ENCODE assay signal across 9 cellular contexts in genomic region chr13:101623469-101624209, GRCh38.
DNase-seq lines count a peak whose midpoint lies in the region; ATAC-seq and TF ChIP-seq lines count a peak whose summit lies in the region.
"Had no signal": no experiment of that assay in that cellular context is flagged by ENCODE, and none has a peak within 500 bp of the region (broad histone marks: within the 10 kb centered on the region; RNA-seq: fewer than 3 reads in every experiment).

No MANE protein-coding gene starts in this region.

- H3K9me3 ChIP-seq in ascending aorta (no peaks in the 10 kb centered on the region), psoas muscle (no peaks in the 10 kb centered on the region)

- peaks cover 3% of the 10 kb centered on the region for H3K27me3 Mint-ChIP-seq in stimulated activated naive CD8-positive, alpha-beta T cell treated with anti-CD3 and anti-CD28 coated beads, Interleukin-15, Interleukin-2, amounts not matched to agents 100 ng/mL and 50 ng/mL, for 24 hours

- ATAC-seq in stimulated activated naive CD8-positive, alpha-beta T cell treated with anti-CD3 and anti-CD28 coated beads, Interleukin-15, Interleukin-2, amounts not matched to agents 100 U/mL and 50 U/mL, for 24 hours = no peak
- ATAC-seq in psoas muscle = no peak

- H3K27me3 ChIP-seq in ascending aorta (no peaks in the 10 kb centered on the region), psoas muscle (ENCODE audit: insufficient read depth in 3 of 3, low read length in 2 of 3) (no peaks in the 10 kb centered on the region)

- H3K4me1 ChIP-seq in ascending aorta (peaks cover 4 to 22% of the 10 kb centered on the region in 2 donors), psoas muscle (no peaks in the 10 kb centered on the region)

- 64 to 72% (median 67%) methylated on average over 2 of the region's 2 CpGs for WGBS in psoas muscle, 3 donors

- H3K9me3 Mint-ChIP-seq in stimulated activated naive CD8-positive, alpha-beta T cell treated with anti-CD3 and anti-CD28 coated beads, Interleukin-15, Interleukin-2, amounts not matched to agents 100 ng/mL and 50 ng/mL, for 24 hours = no peaks in the 10 kb centered on the region
- H3K9me3 Mint-ChIP-seq: activated CD4-positive, alpha-beta memory T cell treated with anti-CD3 and anti-CD28 coated beads, Interleukin-2, amount 10 ng/mL, durations not matched to agents 7 days and 5 days had no signal

- no peaks in the 10 kb centered on the region for H3K36me3 Mint-ChIP-seq in stimulated activated naive CD8-positive, alpha-beta T cell treated with anti-CD3 and anti-CD28 coated beads, Interleukin-15, Interleukin-2, amounts not matched to agents 100 ng/mL and 50 ng/mL, for 24 hours (ENCODE audit: low read depth)

- intact Hi-C loops in ascending aorta (cut with DNase I) (no loop called here), psoas muscle (cut with DNase I) (no loop called here)

- TF ChIP-seq CTCF in ascending aorta (IDR thresholded peaks at IDR 0.05) (no peak), psoas muscle (IDR thresholded peaks at IDR 0.05) (no peak)

- peak overlapping the region; percentile 16 for H3K27ac Mint-ChIP-seq in stimulated activated naive CD8-positive, alpha-beta T cell treated with anti-CD3 and anti-CD28 coated beads, Interleukin-15, Interleukin-2, amounts not matched to agents 100 ng/mL and 50 ng/mL, for 24 hours
- H3K27ac Mint-ChIP-seq: activated CD4-positive, alpha-beta memory T cell treated with anti-CD3 and anti-CD28 coated beads, Interleukin-2, amount 10 ng/mL, durations not matched to agents 7 days and 5 days had no signal

- H3K4me3 Mint-ChIP-seq in stimulated activated naive CD8-positive, alpha-beta T cell treated with anti-CD3 and anti-CD28 coated beads, Interleukin-15, Interleukin-2, amounts not matched to agents 100 ng/mL and 50 ng/mL, for 24 hours = peak overlapping the region; percentile 56
- H3K4me3 Mint-ChIP-seq: activated CD4-positive, alpha-beta memory T cell treated with anti-CD3 and anti-CD28 coated beads, Interleukin-2, amount 10 ng/mL, durations not matched to agents 7 days and 5 days had no signal

- peak overlapping the region; percentile 70 to 82 for H3K27ac ChIP-seq in ascending aorta
- H3K27ac ChIP-seq in psoas muscle = no peak overlapping the region

- no peak for DNase-seq in stimulated activated naive CD8-positive, alpha-beta T cell treated with anti-CD3 and anti-CD28 coated beads, Interleukin-15, Interleukin-2, amounts not matched to agents 100 U/mL and 50 U/mL, for 24 hours
- DNase-seq in ascending aorta (ENCODE audit: low spot score in 2 of 2) (no peak), lung microvascular endothelial cell (ENCODE audit: low read depth in 2 of 2) (peak; percentile 36 to 40), psoas muscle (no peak), NCI-H1694 (lab: John Stamatoyannopoulos, UW) (no peak), NCI-H1417 treated with DMSO at 0.1 percent for 48 hours (lab: John Stamatoyannopoulos, UW) (no peak)
- no peak for DNase-seq in NK-92 treated with Interleukin-12 subunit alpha and Interleukin-12 subunit beta, amount 100 ng/mL, for 24 hours (lab: John Stamatoyannopoulos, UW)
- DNase-seq: activated CD4-positive, alpha-beta memory T cell treated with anti-CD3 and anti-CD28 coated beads, Interleukin-2, amount 10 ng/mL, durations not matched to agents 7 days and 5 days had no signal

- H3K36me3 ChIP-seq in ascending aorta (no peaks in the 10 kb centered on the region), psoas muscle (ENCODE audit: insufficient read depth in 1 of 2, low read depth in 1 of 2) (no peaks in the 10 kb centered on the region)

- peaks cover 53% of the 10 kb centered on the region for H3K4me1 Mint-ChIP-seq in stimulated activated naive CD8-positive, alpha-beta T cell treated with anti-CD3 and anti-CD28 coated beads, Interleukin-15, Interleukin-2, amounts not matched to agents 100 ng/mL and 50 ng/mL, for 24 hours (ENCODE audit: low read depth)

- H3K4me3 ChIP-seq in ascending aorta = peak overlapping the region; percentile 19 to 48
- H3K4me3 ChIP-seq in psoas muscle = no peak overlapping the region

Comparison
In these comparisons a context has a peak if more than half of its experiments do, and no peak if none do; other contexts are left out.
1. DNase-seq: peak in lung microvascular endothelial cell (2 of 2); none in stimulated activated naive CD8-positive, alpha-beta T cell treated with anti-CD3 and anti-CD28 coated beads, Interleukin-15, Interleukin-2, amounts not matched to agents 100 U/mL and 50 U/mL, for 24 hours (single experiment), ascending aorta (0 of 2), NK-92 treated with Interleukin-12 subunit alpha and Interleukin-12 subunit beta, amount 100 ng/mL, for 24 hours (single experiment), psoas muscle (0 of 2), NCI-H1694 (single experiment) and NCI-H1417 treated with DMSO at 0.1 percent for 48 hours (single experiment).